Comparison of ENCODE assay signal across 19 cellular contexts in genomic region chr11:8746575-8746974, GRCh38.
"Had no signal": no experiment of that assay in that cellular context is flagged by ENCODE, and none has a peak within 500 bp of the region (broad histone marks: within the 10 kb centered on the region; RNA-seq: fewer than 3 reads in every experiment).

No MANE protein-coding gene starts in this region.

- H3K36me3 ChIP-seq: gastrocnemius medialis had no signal

- H3K27ac Mint-ChIP-seq: naive thymus-derived CD8-positive, alpha-beta T cell; stimulated activated naive B cell treated with anti-CD40 and anti-IgM and Interleukin-4, amounts not matched to agents 10 μg/mL and 1 μg/mL and 100 μg/mL, for 72 hours had no signal

- H3K27ac ChIP-seq: dorsolateral prefrontal cortex, gastrocnemius medialis, heart right ventricle, spleen, testis had no signal

- H3K9me3 Mint-ChIP-seq: naive thymus-derived CD8-positive, alpha-beta T cell; stimulated activated naive CD8-positive, alpha-beta T cell treated with anti-CD3 and anti-CD28 coated beads, Interleukin-15, amount 100 ng/mL, for 72 hours had no signal

- H3K4me1 ChIP-seq: gastrocnemius medialis, testis had no signal

- H3K9me3 ChIP-seq: gastrocnemius medialis, heart right ventricle, spleen, testis had no signal

- H3K4me1 Mint-ChIP-seq: stimulated activated naive CD8-positive, alpha-beta T cell treated with anti-CD3 and anti-CD28 coated beads, Interleukin-15, amount 100 ng/mL, for 72 hours had no signal

- DNase-seq: central memory CD4-positive, alpha-beta T cell; cortex of kidney; dorsolateral prefrontal cortex; effector CD8-positive, alpha-beta T cell; gastrocnemius medialis; heart right ventricle; kidney; left colon; naive thymus-derived CD8-positive, alpha-beta T cell; spleen; stimulated activated CD4-positive, alpha-beta T cell treated with anti-CD3 and anti-CD28 coated beads, Interleukin-2, amount 100 ng/mL, for 24 hours; stimulated activated CD4-positive, alpha-beta T cell treated with anti-CD3 and anti-CD28 coated beads, Interleukin-4, amount 100 ng/mL, for 4 hours; stimulated activated naive B cell treated with anti-CD40 and anti-IgM and Interleukin-4, amounts not matched to agents 10 μg/mL and 1 μg/mL and 100 μg/mL, for 72 hours; stimulated activated naive CD8-positive, alpha-beta T cell treated with anti-CD3 and anti-CD28 coated beads, Interleukin-15, amount 100 ng/mL, for 72 hours; testis; trophoblast cell had no signal

- H3K4me3 ChIP-seq: dorsolateral prefrontal cortex, gastrocnemius medialis, heart right ventricle, spleen, testis had no signal

- H3K4me3 Mint-ChIP-seq: naive thymus-derived CD8-positive, alpha-beta T cell; stimulated activated naive B cell treated with anti-CD40 and anti-IgM and Interleukin-4, amounts not matched to agents 10 μg/mL and 1 μg/mL and 100 μg/mL, for 72 hours; stimulated activated naive CD8-positive, alpha-beta T cell treated with anti-CD3 and anti-CD28 coated beads, Interleukin-15, amount 100 ng/mL, for 72 hours had no signal

- H3K36me3 Mint-ChIP-seq: stimulated activated naive B cell treated with anti-CD40 and anti-IgM and Interleukin-4, amounts not matched to agents 10 μg/mL and 1 μg/mL and 100 μg/mL, for 72 hours had no signal

- H3K27me3 ChIP-seq: dorsolateral prefrontal cortex, gastrocnemius medialis, heart right ventricle, spleen, testis had no signal

- ATAC-seq: esophagus mucosa; gastrocnemius medialis; heart right ventricle; naive thymus-derived CD8-positive, alpha-beta T cell; sciatic nerve; stimulated activated naive CD8-positive, alpha-beta T cell treated with anti-CD3 and anti-CD28 coated beads, Interleukin-15, amount 100 ng/mL, for 72 hours had no signal

- FAIRE-seq: endometrium, kidney had no signal
